In the genomic region with DNA sequence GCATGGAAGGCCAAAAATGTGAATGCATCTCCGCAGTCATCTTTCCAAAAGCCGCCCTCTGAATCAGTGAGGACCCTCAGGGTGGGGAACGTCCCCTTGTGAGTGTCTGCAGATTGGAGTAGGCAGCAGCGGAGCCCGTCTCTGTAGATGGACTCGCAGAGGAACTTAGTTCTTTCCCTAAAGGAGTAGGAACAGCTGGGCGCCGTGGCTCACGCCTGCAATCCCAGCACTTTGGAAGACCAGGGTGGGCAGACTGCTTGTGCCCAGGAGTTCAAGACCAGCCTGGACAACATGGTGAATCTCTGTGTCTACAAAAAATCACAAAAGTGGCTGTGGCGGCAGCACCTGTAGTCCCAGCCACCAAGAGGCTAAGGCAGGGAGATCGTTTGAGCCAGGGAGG, we compare ENCODE assay signal across 15 cellular contexts. TPM values are rescaled to one million over a fixed set of nuclear protein-coding genes. Genes with fewer than 3 reads are reported as not detected.
DNase-seq lines count a peak whose midpoint lies in the region; ATAC-seq and TF ChIP-seq lines count a peak whose summit lies in the region.
"Had no signal": no experiment of that assay in that cellular context is flagged by ENCODE, and none has a peak within 500 bp of the region (broad histone marks: within the 10 kb centered on the region; RNA-seq: fewer than 3 reads in every experiment).

No MANE protein-coding gene starts in this region.

- in situ Hi-C loops in HAP-1 (cut with MboI; ENCODE audit: low sequenced_read_pairs), result no loop called here

- no peaks in the 10 kb centered on the region for H3K9me3 ChIP-seq in HAP-1

- H3K36me3 ChIP-seq in HAP-1 (replicated peaks), result peaks cover 63% of the 10 kb centered on the region

- H3K27ac Mint-ChIP-seq in T-helper 1 cell treated with Interleukin-12 subunit alpha and Interleukin-12 subunit beta and Interleukin-4 antibody, amounts not matched to agents 30 μg/mL and 1 μg/mL, for 36 hours, result peak overlapping the region; percentile 52
- no peak overlapping the region; the same call in 1 of the 2 replicates for H3K27ac Mint-ChIP-seq in HFFc6
- H3K27ac Mint-ChIP-seq in activated naive CD8-positive, alpha-beta T cell treated with anti-CD3 and anti-CD28 coated beads for 36 hours, result peak overlapping the region; percentile 42
- H3K27ac Mint-ChIP-seq in naive thymus-derived CD8-positive, alpha-beta T cell, result peak overlapping the region in 9 of 10 donors; percentile 73 to 97 (median 87)

- no peak for TF ChIP-seq CTCF in HFFc6 (IDR thresholded peaks at IDR 0.05)

- H3K4me3 ChIP-seq in HAP-1, result no peak overlapping the region

- H3K27me3 ChIP-seq in HAP-1 (ENCODE audit: low read depth), result no peaks in the 10 kb centered on the region

- H3K36me3 Mint-ChIP-seq in T-helper 1 cell treated with Interleukin-12 subunit alpha and Interleukin-12 subunit beta and Interleukin-4 antibody, amounts not matched to agents 30 μg/mL and 1 μg/mL, for 36 hours (ENCODE audit: low read depth), result peaks cover 7% of the 10 kb centered on the region
- peaks cover 6% of the 10 kb centered on the region for H3K36me3 Mint-ChIP-seq in HFFc6 (ENCODE audit: low read depth)
- H3K36me3 Mint-ChIP-seq in activated naive CD8-positive, alpha-beta T cell treated with anti-CD3 and anti-CD28 coated beads for 36 hours, result peaks cover 16% of the 10 kb centered on the region
- H3K36me3 Mint-ChIP-seq in naive thymus-derived CD8-positive, alpha-beta T cell, result peaks cover 0 to 4% (median 0%) of the 10 kb centered on the region in 3 donors
- H3K36me3 Mint-ChIP-seq: IgD-negative memory B cell had no signal

- peaks cover 4% of the 10 kb centered on the region for H3K4me1 ChIP-seq in HAP-1

- peak overlapping the region; percentile 78 for H3K4me3 Mint-ChIP-seq in T-helper 1 cell treated with Interleukin-12 subunit alpha and Interleukin-12 subunit beta and Interleukin-4 antibody, amounts not matched to agents 30 μg/mL and 1 μg/mL, for 36 hours
- H3K4me3 Mint-ChIP-seq in HFFc6, result peak overlapping the region; percentile 67
- peak overlapping the region; percentile 18 for H3K4me3 Mint-ChIP-seq in activated naive CD8-positive, alpha-beta T cell treated with anti-CD3 and anti-CD28 coated beads for 36 hours
- peak overlapping the region; percentile 43 to 86 (median 66) for H3K4me3 Mint-ChIP-seq in naive thymus-derived CD8-positive, alpha-beta T cell

- H3K9me3 Mint-ChIP-seq in T-helper 1 cell treated with Interleukin-12 subunit alpha and Interleukin-12 subunit beta and Interleukin-4 antibody, amounts not matched to agents 30 μg/mL and 1 μg/mL, for 36 hours, result no peaks in the 10 kb centered on the region
- H3K9me3 Mint-ChIP-seq in HFFc6, result no peaks in the 10 kb centered on the region
- no peaks in the 10 kb centered on the region for H3K9me3 Mint-ChIP-seq in activated naive CD8-positive, alpha-beta T cell treated with anti-CD3 and anti-CD28 coated beads for 36 hours
- H3K9me3 Mint-ChIP-seq in naive thymus-derived CD8-positive, alpha-beta T cell, result no peaks in the 10 kb centered on the region
- H3K9me3 Mint-ChIP-seq: CD14-positive monocyte, IgD-negative memory B cell had no signal

- no peaks in the 10 kb centered on the region for H3K27me3 Mint-ChIP-seq in T-helper 1 cell treated with Interleukin-12 subunit alpha and Interleukin-12 subunit beta and Interleukin-4 antibody, amounts not matched to agents 30 μg/mL and 1 μg/mL, for 36 hours (ENCODE audit: low read depth)
- no peaks in the 10 kb centered on the region; the same call in none of the 2 replicates for H3K27me3 Mint-ChIP-seq in HFFc6 (ENCODE audit: insufficient read depth)
- no peaks in the 10 kb centered on the region for H3K27me3 Mint-ChIP-seq in activated naive CD8-positive, alpha-beta T cell treated with anti-CD3 and anti-CD28 coated beads for 36 hours
- H3K27me3 Mint-ChIP-seq in naive thymus-derived CD8-positive, alpha-beta T cell, result no peaks in the 10 kb centered on the region
- H3K27me3 Mint-ChIP-seq: IgD-negative memory B cell had no signal

- H3K4me1 Mint-ChIP-seq in T-helper 1 cell treated with Interleukin-12 subunit alpha and Interleukin-12 subunit beta and Interleukin-4 antibody, amounts not matched to agents 30 μg/mL and 1 μg/mL, for 36 hours (ENCODE audit: low read depth), result peaks cover 27% of the 10 kb centered on the region
- H3K4me1 Mint-ChIP-seq in HFFc6 (ENCODE audit: low read depth), result peaks cover 22% of the 10 kb centered on the region
- peaks cover 28% of the 10 kb centered on the region for H3K4me1 Mint-ChIP-seq in activated naive CD8-positive, alpha-beta T cell treated with anti-CD3 and anti-CD28 coated beads for 36 hours
- H3K4me1 Mint-ChIP-seq in naive thymus-derived CD8-positive, alpha-beta T cell, result peaks cover 19 to 41% (median 39%) of the 10 kb centered on the region in 4 donors

- DNase-seq in T-helper 1 cell (no peak), HFFc6 (no peak), HAP-1 (ENCODE audit: low spot score in 2 of 2) (no peak)
- DNase-seq in activated naive CD8-positive, alpha-beta T cell treated with anti-CD3 and anti-CD28 coated beads for 36 hours, result no peak
- DNase-seq in naive thymus-derived CD8-positive, alpha-beta T cell, result no peak
- DNase-seq: 8988T; activated CD8-positive, alpha-beta memory T cell treated with anti-CD3 and anti-CD28 coated beads, Interleukin-2, amount 50 U/mL, for 48 hours; amniotic stem cell; foreskin fibroblast; PC-3 had no signal

- ATAC-seq in naive thymus-derived CD8-positive, alpha-beta T cell, result no peak
- no peak for ATAC-seq in HG02642 (IDR thresholded peaks at IDR 0.05; ENCODE audit: poor library complexity, unreplicated experiment)
- ATAC-seq in GM19455 (IDR thresholded peaks at IDR 0.05; ENCODE audit: unreplicated experiment), result no peak
- ATAC-seq: PC-3 had no signal

- POLR2A ChIA-PET in naive thymus-derived CD8-positive, alpha-beta T cell (lab: Charles Lee), result interaction anchor here (0.7 kb wide), 1 partner anchor 515 kb away, joined by 8 read pairs; no protein-coding TSS in a partner anchor

RNA-seq across cellular contexts. Expression of gene WDR45B, which starts 53.7 kb away (rescaled TPM):
- total RNA-seq in HFFc6 (2021; fragmentation: NEBNext Ultra II Directional; extraction: Animal tissue kit (Norgen Biotek cat#: 25700)), result 10 to 100 TPM; 60.6 to 73.5 (median 66.3) TPM
- 10 to 100 TPM; 60.3 to 61.1 TPM for total RNA-seq in activated naive CD8-positive, alpha-beta T cell treated with anti-CD3 and anti-CD28 coated beads for 36 hours
- total RNA-seq in naive thymus-derived CD8-positive, alpha-beta T cell, result 10 to 100 TPM; 68.6 to 75.0 TPM
- 10 to 100 TPM; 22.5 to 32.6 (median 27.9) TPM for polyA plus RNA-seq in naive thymus-derived CD8-positive, alpha-beta T cell

Comparison
In these comparisons a context has a peak if more than half of its experiments do, and no peak if none do; other contexts are left out.
1. H3K4me3 Mint-ChIP-seq: peak in every context shown above with its lines; median percentile 78 in T-helper 1 cell treated with Interleukin-12 subunit alpha and Interleukin-12 subunit beta and Interleukin-4 antibody, amounts not matched to agents 30 μg/mL and 1 μg/mL, for 36 hours; 67 in HFFc6; 66 in naive thymus-derived CD8-positive, alpha-beta T cell; 18 in activated naive CD8-positive, alpha-beta T cell treated with anti-CD3 and anti-CD28 coated beads for 36 hours.